Comparison of ENCODE assay signal across 7 cellular contexts in the genomic region with DNA sequence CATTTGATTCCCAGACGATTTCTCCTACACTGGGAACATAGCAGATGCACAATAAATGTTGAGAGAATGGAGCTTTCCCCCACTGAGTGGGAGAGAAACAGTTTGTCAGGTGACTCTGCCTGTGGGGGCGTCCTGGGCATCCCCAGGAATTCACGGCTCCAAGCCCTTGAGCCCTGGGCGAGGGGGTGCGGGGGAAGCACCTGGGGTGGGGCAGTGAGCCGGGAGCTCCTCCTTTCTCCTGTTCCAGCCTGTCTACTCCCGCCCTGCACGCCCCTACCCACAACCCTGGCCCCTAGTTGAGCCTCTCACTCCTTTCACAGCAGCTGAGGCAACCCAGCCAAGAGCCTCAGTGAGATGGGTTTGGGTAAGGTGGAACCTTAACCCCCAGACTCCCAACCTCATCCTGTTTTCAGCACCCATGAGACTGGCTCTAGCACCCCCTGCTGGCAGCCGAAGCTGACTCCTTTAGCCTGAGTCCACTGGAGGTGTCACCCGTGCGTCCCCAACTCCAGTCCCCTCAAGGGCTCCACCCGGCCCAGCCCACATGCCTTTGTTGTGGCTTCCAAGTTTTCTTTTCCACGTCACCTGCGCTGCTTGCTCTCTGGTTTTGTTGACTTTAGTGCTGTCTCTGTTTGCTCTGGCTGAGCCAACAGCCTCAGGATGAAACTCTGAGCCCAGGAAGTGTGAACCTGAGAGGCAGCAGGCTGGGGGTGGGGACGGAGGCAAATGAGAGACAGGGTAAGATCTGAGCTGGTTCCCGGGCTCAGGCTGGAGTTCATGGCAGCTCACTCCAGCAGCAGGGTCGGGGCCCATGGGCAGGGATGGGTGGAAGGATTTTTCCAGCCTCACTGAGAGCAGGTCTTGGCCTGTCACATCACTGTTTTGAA. TPM values are rescaled to one million over a fixed set of nuclear protein-coding genes. Genes with fewer than 3 reads are reported as not detected.
DNase-seq lines count a peak whose midpoint lies in the region; ATAC-seq lines count a peak whose summit lies in the region.

No MANE protein-coding gene starts in this region.

- H3K9me3 Mint-ChIP-seq in activated naive CD4-positive, alpha-beta T cell treated with anti-CD3 and anti-CD28 coated beads, Interleukin-2, amount 10 ng/mL, durations not matched to agents 7 days and 5 days, result no peaks in the 10 kb centered on the region

- ATAC-seq in GM18502 (IDR thresholded peaks at IDR 0.05; ENCODE audit: poor library complexity, unreplicated experiment), result peak; percentile 56
- peak; percentile 70 for ATAC-seq in Right ventricle myocardium inferior

- H3K4me1 Mint-ChIP-seq in activated naive CD4-positive, alpha-beta T cell treated with anti-CD3 and anti-CD28 coated beads, Interleukin-2, amount 10 ng/mL, durations not matched to agents 7 days and 5 days, result peaks cover 67% of the 10 kb centered on the region

- peak overlapping the region; percentile 98 for H3K27ac Mint-ChIP-seq in activated naive CD4-positive, alpha-beta T cell treated with anti-CD3 and anti-CD28 coated beads, Interleukin-2, amount 10 ng/mL, durations not matched to agents 7 days and 5 days

- DNase-seq in HT1080 (ENCODE audit: low read depth) (peak; percentile 27), SHP77 treated with DMSO at 0.1 percent for 48 hours (lab: John Stamatoyannopoulos, UW) (peak; percentile 35), Right ventricle myocardium inferior (ENCODE audit: missing footprints) (peak; percentile 84), renal cortical epithelial cell (ENCODE audit: low read depth) (peak; percentile 60), NCI-H524 treated with DMSO at 0.1 percent for 48 hours (lab: John Stamatoyannopoulos, UW) (no peak)
- DNase-seq in activated naive CD4-positive, alpha-beta T cell treated with anti-CD3 and anti-CD28 coated beads, Interleukin-2, amount 10 ng/mL, durations not matched to agents 7 days and 5 days, result peak; percentile 99

- H3K4me3 Mint-ChIP-seq in activated naive CD4-positive, alpha-beta T cell treated with anti-CD3 and anti-CD28 coated beads, Interleukin-2, amount 10 ng/mL, durations not matched to agents 7 days and 5 days, result peak overlapping the region; percentile 68

- H3K36me3 Mint-ChIP-seq in activated naive CD4-positive, alpha-beta T cell treated with anti-CD3 and anti-CD28 coated beads, Interleukin-2, amount 10 ng/mL, durations not matched to agents 7 days and 5 days, result peaks cover 2% of the 10 kb centered on the region

- H3K27me3 Mint-ChIP-seq in activated naive CD4-positive, alpha-beta T cell treated with anti-CD3 and anti-CD28 coated beads, Interleukin-2, amount 10 ng/mL, durations not matched to agents 7 days and 5 days, result peaks cover 15% of the 10 kb centered on the region

- CTCF ChIA-PET in activated naive CD4-positive, alpha-beta T cell treated with anti-CD3 and anti-CD28 coated beads, Interleukin-2, amount 10 ng/mL, durations not matched to agents 7 days and 5 days (lab: Charles Lee), result interaction anchor here (0.7 to 11.2 kb wide), 17 partner anchors 8 to 133 kb away, joined by 3 to 193 read pairs (median 7); partner anchors contain the start of genes AQP3, AQP7, NFX1 and NOL6

- intact Hi-C loops in Right ventricle myocardium inferior (cut with DNase I), result loop anchor here (1.0 to 5.0 kb wide), 3 partner anchors 40 to 128 kb away; no protein-coding TSS in a partner anchor

RNA-seq across cellular contexts. Expression of gene AQP7, which starts 13.0 kb away (rescaled TPM):
- not detected in 2 replicates for total RNA-seq in HT1080 (2014; rRNA removed; shearing (Covaris generic))
- not detected in 2 replicates for polyA plus RNA-seq in HT1080 (2015; cell fraction: cytosol; rRNA removed)
- not detected in 2 replicates for polyA plus RNA-seq in HT1080 (2015; cell fraction: nucleus; rRNA removed)
- 147 TPM for total RNA-seq in Right ventricle myocardium inferior
- total RNA-seq in renal cortical epithelial cell, result 0.25 TPM in 1 of 2 replicates, not detected in the other

RNA-seq across cellular contexts. Expression of gene AQP3, which starts 32.0 kb away (rescaled TPM):
- 0.17 and 1.5 TPM in 2 replicates for total RNA-seq in HT1080 (2014; rRNA removed; shearing (Covaris generic))
- 0.25 and 0.28 TPM in 2 replicates for polyA plus RNA-seq in HT1080 (2015; cell fraction: cytosol; rRNA removed)
- 0.31 and 0.78 TPM in 2 replicates for polyA plus RNA-seq in HT1080 (2015; cell fraction: nucleus; rRNA removed)
- total RNA-seq in Right ventricle myocardium inferior (16.3 TPM), renal cortical epithelial cell (0.35 and 4.4 TPM in 2 replicates)

RNA-seq across cellular contexts. Expression of gene NOL6, which starts 58.3 kb away (rescaled TPM):
- 107 and 110 TPM in 2 replicates for total RNA-seq in HT1080 (2014; rRNA removed; shearing (Covaris generic))
- 48.7 and 51.3 TPM in 2 replicates for polyA plus RNA-seq in HT1080 (2015; cell fraction: cytosol; rRNA removed)
- 128 and 132 TPM in 2 replicates for polyA plus RNA-seq in HT1080 (2015; cell fraction: nucleus; rRNA removed)
- total RNA-seq in Right ventricle myocardium inferior, result 13.0 TPM
- total RNA-seq in renal cortical epithelial cell, result 25.7 and 33.1 TPM in 2 replicates

Comparison
In these comparisons a context has a peak if more than half of its experiments do, and no peak if none do; other contexts are left out.
1. RNA of gene AQP7, which starts 13.0 kb away (total RNA-seq): 147 TPM in Right ventricle myocardium inferior (single experiment); 0.25 TPM in renal cortical epithelial cell and not detected in HT1080; every median in the first group is over 100 times any median in the second.